Comparison of ENCODE assay signal across 35 cellular contexts in the genomic region with DNA sequence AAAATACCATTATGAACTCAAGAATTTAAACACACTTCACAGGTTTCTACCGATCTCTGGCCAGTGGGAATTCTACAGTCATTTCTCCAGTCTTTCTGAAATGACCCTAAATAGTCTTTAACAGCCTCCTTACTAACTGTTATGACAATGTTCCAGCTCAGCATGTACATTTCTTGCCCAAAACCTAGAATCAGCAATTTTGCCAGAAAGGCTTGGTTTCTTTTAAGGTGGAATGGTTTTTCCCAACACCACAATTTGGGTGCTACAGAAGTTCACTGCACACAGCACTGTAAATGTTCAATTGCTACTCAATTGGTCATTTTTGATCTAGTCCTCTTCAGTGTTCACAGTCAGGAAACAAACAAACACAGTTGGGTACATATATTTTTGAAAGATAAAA.
"Had no signal": no experiment of that assay in that cellular context is flagged by ENCODE, and none has a peak within 500 bp of the region (broad histone marks: within the 10 kb centered on the region; RNA-seq: fewer than 3 reads in every experiment).

No MANE protein-coding gene starts in this region.

- H3K4me3 ChIP-seq: MG63 had no signal

- H3K27me3 ChIP-seq: MG63 had no signal

- H3K9me3 ChIP-seq: MG63 had no signal

- DNase-seq: Karpas-422, Kasumi-1, MG63, MM.1S, MV-4-11, NCI-H1048, NCI-H1092, NCI-H1092 treated with DMSO at 0.1 percent for 48 hours, NCI-H1105, NCI-H1105 treated with DMSO at 0.1 percent for 48 hours, NCI-H1417, NCI-H1417 treated with DMSO at 0.1 percent for 48 hours, NCI-H1436, NCI-H1436 treated with DMSO at 0.1 percent for 48 hours, NCI-H146, NCI-H1694, NCI-H1694 treated with DMSO at 0.1 percent for 48 hours, NCI-H187, NCI-H187 treated with DMSO at 0.1 percent for 48 hours, NCI-H1930, NCI-H2029, NCI-H2029 treated with DMSO at 0.1 percent for 48 hours, NCI-H2081, NCI-H2081 treated with DMSO at 0.1 percent for 48 hours, NCI-H2107, NCI-H2171, NCI-H2171 treated with DMSO at 0.1 percent for 48 hours, NCI-H2227 treated with DMSO at 0.1 percent for 48 hours, NCI-H226, NCI-H345, NCI-H446, NCI-H446 treated with DMSO at 0.1 percent for 48 hours, NCI-H510A, NCI-H510A treated with DMSO at 0.1 percent for 48 hours, NCI-H524 had no signal
